Comparison of ENCODE assay signal across 14 cellular contexts in genomic region chr7:130844811-130845580, GRCh38.
A peak's percentile ranks its signal among the peaks of the same experiment; 100 is the strongest.
DNase-seq lines count a peak whose midpoint lies in the region; ATAC-seq and TF ChIP-seq lines count a peak whose summit lies in the region.
"Had no signal": no experiment of that assay in that cellular context is flagged by ENCODE, and none has a peak within 500 bp of the region (broad histone marks: within the 10 kb centered on the region; RNA-seq: fewer than 3 reads in every experiment).

No MANE protein-coding gene starts in this region.

- intact Hi-C loops in dorsolateral prefrontal cortex (cut with DNase I) = no loop called here

- H3K27ac ChIP-seq in dorsolateral prefrontal cortex = no peak overlapping the region
- H3K27ac ChIP-seq: ovary had no signal

- H3K4me3 ChIP-seq in WI38 (ENCODE audit: low read depth, low read length) (peak overlapping the region; percentile 43), foreskin fibroblast (ENCODE audit: low read depth in 1 of 2, low read length in 2 of 2) (no peak overlapping the region), dorsolateral prefrontal cortex (no peak overlapping the region)
- H3K4me3 ChIP-seq: lung, ovary had no signal

- DNase-seq in A172 (ENCODE audit: low spot score) (peak; percentile 82), HCEC 1CT (peak; percentile 88), foreskin fibroblast (peak; percentile 67 to 88), dorsolateral prefrontal cortex (no peak)
- no peak for DNase-seq in central memory CD4-positive, alpha-beta T cell
- DNase-seq in effector CD8-positive, alpha-beta T cell (lab: John Stamatoyannopoulos, UW) = no peak
- DNase-seq: activated CD4-positive, alpha-beta T cell treated with anti-CD3 and anti-CD28 coated beads, Interleukin-2, amount 50 U/mL, for 48 hours; DMS79 treated with DMSO at 0.1 percent for 48 hours; NCI-H2171 treated with DMSO at 0.1 percent for 48 hours; ovary; T-helper 2 cell had no signal

- TF ChIP-seq CTCF in WI38 (IDR thresholded peaks at IDR 0.05; ENCODE audit: low read depth, low read length) (no peak), foreskin fibroblast (IDR thresholded peaks at IDR 0.05; ENCODE audit: low read depth, low read length) (no peak), dorsolateral prefrontal cortex (IDR thresholded peaks at IDR 0.05 in 54 of 56, conservative IDR thresholded peaks at IDR 0.05 in 2 of 56; ENCODE audit: low read depth in 1 of 56, partially characterized antibody in 56 of 56) (no peak)

- no peak for ATAC-seq in HG03378 (IDR thresholded peaks at IDR 0.05; ENCODE audit: unreplicated experiment)

- H3K27me3 ChIP-seq in dorsolateral prefrontal cortex = no peaks in the 10 kb centered on the region
- H3K27me3 ChIP-seq: ovary had no signal

Comparison
In these comparisons a context has a peak if more than half of its experiments do, and no peak if none do; other contexts are left out.
1. DNase-seq: peak in A172 (single experiment), HCEC 1CT (single experiment) and foreskin fibroblast (2 of 2); none in central memory CD4-positive, alpha-beta T cell (single experiment), effector CD8-positive, alpha-beta T cell (single experiment) and dorsolateral prefrontal cortex (0 of 10).